Comparison of ENCODE assay signal across 19 cellular contexts in genomic region chr16:25501530-25502255, GRCh38.
DNase-seq lines count a peak whose midpoint lies in the region; ATAC-seq and TF ChIP-seq lines count a peak whose summit lies in the region.
"Had no signal": no experiment of that assay in that cellular context is flagged by ENCODE, and none has a peak within 500 bp of the region (broad histone marks: within the 10 kb centered on the region; RNA-seq: fewer than 3 reads in every experiment).

No MANE protein-coding gene starts in this region.

- no peaks in the 10 kb centered on the region for H4K20me1 ChIP-seq in SK-N-SH (ENCODE audit: insufficient read depth)
- H4K20me1 ChIP-seq: BLaER1 treated with 17β-estradiol and CSF1 and Interleukin-3, amounts not matched to agents 10 nM and 100 nM had no signal

- no peak overlapping the region for H2AFZ ChIP-seq in SK-N-SH (ENCODE audit: low read depth)
- H2AFZ ChIP-seq: GM23248 had no signal

- POLR2A ChIA-PET in SK-N-SH (lab: Yijun Ruan, JAX), result no interaction called here

- TF ChIP-seq EP300 in SK-N-SH (IDR thresholded peaks at IDR 0.05; ENCODE audit: borderline replicate concordance in 1 of 2, low read depth in 1 of 2, low read length in 1 of 2), result no peak

- no peaks in the 10 kb centered on the region for H3K36me3 ChIP-seq in SK-N-SH (replicated peaks in 1 of 2; ENCODE audit: control insufficient read depth in 1 of 2, insufficient read depth in 2 of 2, low read length in 1 of 2)
- no peaks in the 10 kb centered on the region for H3K36me3 ChIP-seq in breast epithelium
- H3K36me3 ChIP-seq: BLaER1 treated with 17β-estradiol and CSF1 and Interleukin-3, amounts not matched to agents 10 nM and 100 nM had no signal

- intact Hi-C loops in breast epithelium (cut with DNase I; ENCODE audit: low total_unique reads), result no loop called here
- intact Hi-C loops in activated T-helper 2 cell treated with anti-CD3 and anti-CD28 coated beads, Interferon-gamma antibody, Interleukin-2, Interleukin-4, amounts not matched to agents 10 μg/mL and 5 μg/mL and 100 μg/mL, durations not matched to agents 14 hours and 24 hours and 36 hours (cut with micrococcal nuclease), result no loop called here

- H3K27me3 ChIP-seq in SK-N-SH (ENCODE audit: insufficient read depth) (no peaks in the 10 kb centered on the region), breast epithelium (no peaks in the 10 kb centered on the region)
- H3K27me3 ChIP-seq: BLaER1 treated with 17β-estradiol and CSF1 and Interleukin-3, amounts not matched to agents 10 nM and 100 nM had no signal

- no peaks in the 10 kb centered on the region for H3K9me3 Mint-ChIP-seq in endothelial cell (ENCODE audit: unreplicated experiment)
- no peaks in the 10 kb centered on the region for H3K9me3 Mint-ChIP-seq in activated T-helper 2 cell treated with anti-CD3 and anti-CD28 coated beads, Interferon-gamma antibody, Interleukin-2, Interleukin-4, amounts not matched to agents 10 μg/mL and 5 μg/mL and 100 μg/mL, durations not matched to agents 14 hours and 24 hours and 36 hours

- no peak overlapping the region for H3K27ac Mint-ChIP-seq in endothelial cell (ENCODE audit: unreplicated experiment)
- no peak overlapping the region for H3K27ac Mint-ChIP-seq in activated T-helper 2 cell treated with anti-CD3 and anti-CD28 coated beads, Interferon-gamma antibody, Interleukin-2, Interleukin-4, amounts not matched to agents 10 μg/mL and 5 μg/mL and 100 μg/mL, durations not matched to agents 14 hours and 24 hours and 36 hours
- H3K27ac Mint-ChIP-seq: CD8-positive, alpha-beta memory T cell had no signal

- no peaks in the 10 kb centered on the region for H3K9me2 ChIP-seq in SK-N-SH

- no peaks in the 10 kb centered on the region for H3K27me3 Mint-ChIP-seq in endothelial cell (ENCODE audit: unreplicated experiment)
- H3K27me3 Mint-ChIP-seq in activated T-helper 2 cell treated with anti-CD3 and anti-CD28 coated beads, Interferon-gamma antibody, Interleukin-2, Interleukin-4, amounts not matched to agents 10 μg/mL and 5 μg/mL and 100 μg/mL, durations not matched to agents 14 hours and 24 hours and 36 hours (ENCODE audit: low read depth), result peaks cover 2% of the 10 kb centered on the region

- ATAC-seq in SK-N-SH treated with all-trans-retinoic acid at 6 μM for 48 hours (no peak), GM19324 (IDR thresholded peaks at IDR 0.05; ENCODE audit: low FRiP score, unreplicated experiment) (no peak)
- ATAC-seq: Panc1 had no signal

- CTCF ChIA-PET in SK-N-SH (lab: Yijun Ruan, JAX), result no interaction called here

- no peaks in the 10 kb centered on the region for H3F3A ChIP-seq in SK-N-SH (replicated peaks; ENCODE audit: insufficient read depth)

- no peaks in the 10 kb centered on the region for H3K9me3 ChIP-seq in SK-N-SH
- no peaks in the 10 kb centered on the region for H3K9me3 ChIP-seq in breast epithelium
- H3K9me3 ChIP-seq: BLaER1 treated with 17β-estradiol and CSF1 and Interleukin-3, amounts not matched to agents 10 nM and 100 nM had no signal

- no peak overlapping the region for H3K27ac ChIP-seq in SK-N-SH (ENCODE audit: low read depth in 2 of 2, low read length in 1 of 2)
- no peak overlapping the region for H3K27ac ChIP-seq in breast epithelium
- H3K27ac ChIP-seq: 22Rv1; BLaER1 treated with 17β-estradiol and CSF1 and Interleukin-3, amounts not matched to agents 10 nM and 100 nM; GM23248 had no signal

- H3K4me3 ChIP-seq in SK-N-SH (ENCODE audit: low read depth in 2 of 2, low read length in 1 of 2) (no peak overlapping the region), breast epithelium (no peak overlapping the region)
- H3K4me3 ChIP-seq: BLaER1 treated with 17β-estradiol and CSF1 and Interleukin-3, amounts not matched to agents 10 nM and 100 nM; GM23248 had no signal

- no peak for TF ChIP-seq CTCF in SK-N-SH (IDR thresholded peaks at IDR 0.05)
- TF ChIP-seq CTCF in endothelial cell (IDR thresholded peaks at IDR 0.05; ENCODE audit: unreplicated experiment), result no peak
- no peak for TF ChIP-seq CTCF in breast epithelium (IDR thresholded peaks at IDR 0.05)

- H3K4me3 Mint-ChIP-seq in endothelial cell (ENCODE audit: unreplicated experiment), result no peak overlapping the region
- no peak overlapping the region for H3K4me3 Mint-ChIP-seq in activated T-helper 2 cell treated with anti-CD3 and anti-CD28 coated beads, Interferon-gamma antibody, Interleukin-2, Interleukin-4, amounts not matched to agents 10 μg/mL and 5 μg/mL and 100 μg/mL, durations not matched to agents 14 hours and 24 hours and 36 hours (ENCODE audit: low read depth)
- H3K4me3 Mint-ChIP-seq: CD8-positive, alpha-beta memory T cell had no signal

- WGBS in SK-N-SH (ENCODE audit: low lambda C conversion rate), result 3% methylated on average over 3 of the region's 3 CpGs

- H3K4me1 ChIP-seq in SK-N-SH (ENCODE audit: control insufficient read depth in 1 of 2, insufficient read depth in 2 of 2, low read depth in 1 of 2, low read length in 1 of 2), result no peaks in the 10 kb centered on the region
- no peaks in the 10 kb centered on the region for H3K4me1 ChIP-seq in breast epithelium
- H3K4me1 ChIP-seq: BLaER1 treated with 17β-estradiol and CSF1 and Interleukin-3, amounts not matched to agents 10 nM and 100 nM had no signal

- DNase-seq in SK-N-SH, result no peak
- DNase-seq in OCI-M1 (lab: John Stamatoyannopoulos, UW), result peak; percentile 1
- DNase-seq in endothelial cell (ENCODE audit: low spot score), result peak; percentile 8
- DNase-seq in pons (ENCODE audit: low spot score), result peak; percentile 13
- no peak for DNase-seq in breast epithelium (ENCODE audit: low spot score in 2 of 2)
- no peak for DNase-seq in activated T-helper 2 cell treated with anti-CD3 and anti-CD28 coated beads, Interferon-gamma antibody, Interleukin-2, Interleukin-4, amounts not matched to agents 10 μg/mL and 5 μg/mL and 100 μg/mL, durations not matched to agents 14 hours and 24 hours and 36 hours (ENCODE audit: low spot score)
- DNase-seq: CD8-positive, alpha-beta memory T cell; DMS79; GM23248; NCI-H1417 treated with DMSO at 0.1 percent for 48 hours; NCI-H1930; NCI-H2171; NCI-H446 treated with DMSO at 0.1 percent for 48 hours; NCI-H748 treated with DMSO at 0.1 percent for 48 hours had no signal

- no peaks in the 10 kb centered on the region for H3K36me3 Mint-ChIP-seq in endothelial cell (ENCODE audit: low read depth, unreplicated experiment)
- H3K36me3 Mint-ChIP-seq in activated T-helper 2 cell treated with anti-CD3 and anti-CD28 coated beads, Interferon-gamma antibody, Interleukin-2, Interleukin-4, amounts not matched to agents 10 μg/mL and 5 μg/mL and 100 μg/mL, durations not matched to agents 14 hours and 24 hours and 36 hours (ENCODE audit: low read depth), result no peaks in the 10 kb centered on the region
- H3K36me3 Mint-ChIP-seq: CD8-positive, alpha-beta memory T cell had no signal

- no peaks in the 10 kb centered on the region for H3K79me2 ChIP-seq in SK-N-SH (ENCODE audit: insufficient read depth)

- H3K4me1 Mint-ChIP-seq in endothelial cell (ENCODE audit: unreplicated experiment), result no peaks in the 10 kb centered on the region
- no peaks in the 10 kb centered on the region for H3K4me1 Mint-ChIP-seq in activated T-helper 2 cell treated with anti-CD3 and anti-CD28 coated beads, Interferon-gamma antibody, Interleukin-2, Interleukin-4, amounts not matched to agents 10 μg/mL and 5 μg/mL and 100 μg/mL, durations not matched to agents 14 hours and 24 hours and 36 hours (ENCODE audit: low read depth)
- H3K4me1 Mint-ChIP-seq: CD8-positive, alpha-beta memory T cell had no signal

- no peak overlapping the region for H3K9ac ChIP-seq in SK-N-SH
- H3K9ac ChIP-seq: BLaER1 treated with 17β-estradiol and CSF1 and Interleukin-3, amounts not matched to agents 10 nM and 100 nM; GM23248 had no signal

- no peak for TF ChIP-seq POLR2A in breast epithelium (IDR thresholded peaks at IDR 0.05)

- H3K4me2 ChIP-seq in SK-N-SH, result no peak overlapping the region
- H3K4me2 ChIP-seq: BLaER1 treated with 17β-estradiol and CSF1 and Interleukin-3, amounts not matched to agents 10 nM and 100 nM had no signal

- TF ChIP-seq RAD21 in SK-N-SH (IDR thresholded peaks at IDR 0.05; ENCODE audit: low read length), result no peak

TF ChIP-seq in SK-N-SH, 30 proteins besides CTCF, POLR2A, EP300 and RAD21 (continues in another document):
- TF ChIP-seq YY1 (IDR thresholded peaks at IDR 0.05; ENCODE audit: low read depth), result no peak

TF ChIP-seq in SK-N-SH treated with all-trans-retinoic acid at 6 μM for 48 hours, 23 proteins besides CTCF, POLR2A, EP300 and RAD21:
- no peak for TF ChIP-seq OSR1 (CRISPR knock-in tag; IDR thresholded peaks at IDR 0.05)
- no peak for TF ChIP-seq ESRRG (CRISPR knock-in tag; IDR thresholded peaks at IDR 0.05)
- no peak for TF ChIP-seq ZNF8 (CRISPR knock-in tag; IDR thresholded peaks at IDR 0.05)
- TF ChIP-seq BACH2 (CRISPR knock-in tag; IDR thresholded peaks at IDR 0.05; ENCODE audit: borderline replicate concordance), result no peak
- no peak for TF ChIP-seq SNAI2 (CRISPR knock-in tag; IDR thresholded peaks at IDR 0.05)
- TF ChIP-seq ZC3H10 (CRISPR knock-in tag; IDR thresholded peaks at IDR 0.05), result no peak
- TF ChIP-seq POU6F1 (CRISPR knock-in tag; IDR thresholded peaks at IDR 0.05; ENCODE audit: borderline replicate concordance, low read depth), result no peak
- no peak for TF ChIP-seq ZFP3 (CRISPR knock-in tag; IDR thresholded peaks at IDR 0.05)

Comparison
In these comparisons a context has a peak if more than half of its experiments do, and no peak if none do; other contexts are left out.
1. DNase-seq: peak in OCI-M1 (single experiment), endothelial cell (single experiment) and pons (single experiment); none in SK-N-SH (single experiment), breast epithelium (0 of 2) and activated T-helper 2 cell treated with anti-CD3 and anti-CD28 coated beads, Interferon-gamma antibody, Interleukin-2, Interleukin-4, amounts not matched to agents 10 μg/mL and 5 μg/mL and 100 μg/mL, durations not matched to agents 14 hours and 24 hours and 36 hours (single experiment).